In the genomic region with DNA sequence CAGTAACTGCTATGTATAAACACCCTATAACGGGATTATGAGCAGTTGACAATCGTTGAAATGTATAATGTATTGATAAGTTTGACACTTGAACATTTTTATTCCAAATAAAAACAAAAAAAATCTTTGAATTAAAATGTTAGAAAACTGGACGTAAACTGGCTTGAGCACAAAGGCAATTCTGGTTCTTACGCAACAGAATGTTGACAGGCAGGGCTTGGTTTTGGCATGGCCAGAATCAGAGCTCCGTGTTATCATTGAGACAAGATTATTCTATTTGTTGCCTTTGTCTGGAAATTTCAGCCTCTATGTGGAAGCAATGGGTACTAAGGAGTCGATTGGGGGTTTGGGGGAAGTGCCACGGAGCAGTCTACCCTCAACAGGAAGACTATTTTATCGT, we compare ENCODE assay signal across 29 cellular contexts.
A peak's percentile ranks its signal among the peaks of the same experiment; 100 is the strongest.
DNase-seq lines count a peak whose midpoint lies in the region; ATAC-seq, FAIRE-seq and TF ChIP-seq lines count a peak whose summit lies in the region.
"Had no signal": no experiment of that assay in that cellular context is flagged by ENCODE, and none has a peak within 500 bp of the region (broad histone marks: within the 10 kb centered on the region; RNA-seq: fewer than 3 reads in every experiment).

No MANE protein-coding gene starts in this region.

- H4K8ac ChIP-seq in IMR-90 (ENCODE audit: low read depth in 2 of 2, low read length in 2 of 2): no peak overlapping the region

- no peak overlapping the region for H3K23ac ChIP-seq in IMR-90 (ENCODE audit: low read depth, low read length)

- BruUV-seq in IMR-90 (replicated peaks; lab: Mats Ljungman, UMichigan): no TSS peak
- BruUV-seq in K562 (replicated peaks; lab: Mats Ljungman, UMichigan): no TSS peak
- BruUV-seq in HepG2 (replicated peaks; lab: Mats Ljungman, UMichigan): no TSS peak
- no TSS peak for BruUV-seq in A673 (replicated peaks; lab: Mats Ljungman, UMichigan)

- no peak overlapping the region for H3K56ac ChIP-seq in IMR-90 (ENCODE audit: extremely low read depth, insufficient read depth, low read length)

- H3K4me2 ChIP-seq in IMR-90 (ENCODE audit: low read depth, low read length) (no peak overlapping the region), K562 (ENCODE audit: insufficient read depth, low read length) (no peak overlapping the region), HepG2 (ENCODE audit: low read depth, low read length) (no peak overlapping the region)
- H3K4me2 ChIP-seq: A549, BLaER1 had no signal

- CTCF ChIA-PET in IMR-90 (lab: Yijun Ruan, JAX) (no interaction called here), K562 (lab: Yijun Ruan, JAX; ENCODE audit: low intra/inter-chr PET ratio) (no interaction called here), HepG2 (lab: Yijun Ruan, JAX; ENCODE audit: low intra/inter-chr PET ratio, low total read pairs) (no interaction called here), A673 (lab: Charles Lee) (no interaction called here)

- H3K27ac ChIP-seq in IMR-90 (ENCODE audit: insufficient read depth, low read length): no peak overlapping the region
- no peak overlapping the region for H3K27ac ChIP-seq in K562 (ENCODE audit: extremely low read depth, low read depth, low read length)
- no peak overlapping the region for H3K27ac ChIP-seq in HepG2 (ENCODE audit: extremely low read length, insufficient read depth, low read length)
- no peak overlapping the region for H3K27ac ChIP-seq in A673 (ENCODE audit: low read depth, low read length, poor library complexity, severe bottlenecking)
- H3K27ac ChIP-seq: 22Rv1, A549, BLaER1 had no signal

- H3K9me1 ChIP-seq in IMR-90 (ENCODE audit: insufficient read depth, low read length) (no peaks in the 10 kb centered on the region), K562 (ENCODE audit: control insufficient read depth, insufficient read depth, low read length) (no peaks in the 10 kb centered on the region)

- H2BK120ac ChIP-seq in IMR-90 (ENCODE audit: low read depth, low read length): no peak overlapping the region

- H3K79me2 ChIP-seq in K562 (ENCODE audit: control insufficient read depth, insufficient read depth, low read length) (no peaks in the 10 kb centered on the region), HepG2 (ENCODE audit: insufficient read depth, low read length) (no peaks in the 10 kb centered on the region)

- FAIRE-seq in K562 (lab: Jason Lieb, UNC) (peak; percentile 52), HepG2 (lab: Jason Lieb, UNC) (no peak), frontal cortex (lab: Jason Lieb, UNC) (no peak)
- FAIRE-seq: A549, GM12878, GM12892, GM18507, GM19239 had no signal

- DNase-seq in IMR-90 (no peak), K562 (ENCODE audit: extremely low read depth in 1 of 4, low spot score in 3 of 4) (no peak), epithelial cell of esophagus (ENCODE audit: low read depth) (peak; percentile 2), HepG2 (ENCODE audit: low spot score) (no peak), NCI-H1105 treated with DMSO at 0.1 percent for 48 hours (lab: John Stamatoyannopoulos, UW) (no peak), frontal cortex (ENCODE audit: low spot score in 2 of 2) (no peak), NCI-H748 (lab: John Stamatoyannopoulos, UW; ENCODE audit: unreplicated experiment) (no peak), A673 (ENCODE audit: low spot score) (no peak)
- DNase-seq: ACHN; BE2C; C1 segment of cervical spinal cord; CD4-positive, alpha-beta memory T cell; CD4-positive, CD25-positive, alpha-beta regulatory T cell; CD8-positive, alpha-beta memory T cell; COR-L47; DMS 273 treated with DMSO at 0.1 percent for 48 hours; DMS153; DMS53; DMS79; DND-41; EL; GDM1 had no signal

- H3K9me3 ChIP-seq in IMR-90 (ENCODE audit: control insufficient read depth, insufficient read depth, low read length) (no peaks in the 10 kb centered on the region), K562 (replicated peaks; ENCODE audit: control insufficient read depth, insufficient read depth, low read depth, low read length) (no peaks in the 10 kb centered on the region), HepG2 (ENCODE audit: low read length) (no peaks in the 10 kb centered on the region), A673 (ENCODE audit: low read depth, low read length, poor library complexity, severe bottlenecking) (no peaks in the 10 kb centered on the region)
- H3K9me3 ChIP-seq: A549, BE2C, BLaER1 had no signal

- H3K14ac ChIP-seq in IMR-90 (replicated peaks; ENCODE audit: low read depth, low read length): no peak overlapping the region

- H2AK9ac ChIP-seq in IMR-90 (replicated peaks; ENCODE audit: low read depth, low read length, poor library complexity): no peak overlapping the region

- H3K4me3 ChIP-seq in IMR-90 (ENCODE audit: insufficient read depth, low read depth, low read length): no peak overlapping the region
- no peak overlapping the region for H3K4me3 ChIP-seq in K562
- no peak overlapping the region for H3K4me3 ChIP-seq in epithelial cell of esophagus (ENCODE audit: low read length)
- no peak overlapping the region for H3K4me3 ChIP-seq in HepG2 (replicated peaks in 1 of 3; ENCODE audit: insufficient read depth in 1 of 3, low read depth in 2 of 3, low read length in 3 of 3)
- no peak overlapping the region for H3K4me3 ChIP-seq in A673 (ENCODE audit: low read depth, low read length, poor library complexity, severe bottlenecking)
- H3K4me3 ChIP-seq: A549, BLaER1, GM12878 had no signal

- POLR2A ChIA-PET in IMR-90 (lab: Charles Lee; ENCODE audit: unreplicated experiment) (no interaction called here), K562 (lab: Yijun Ruan, JAX) (no interaction called here), HepG2 (lab: Yijun Ruan, JAX) (no interaction called here), A673 (lab: Charles Lee; ENCODE audit: low non-redundant PET) (no interaction called here)

- no peak for ATAC-seq in IMR-90 (ENCODE audit: low read depth)
- no peak for ATAC-seq in K562
- no peak for ATAC-seq in HepG2
- ATAC-seq: A549, GM12878 had no signal

- no peak overlapping the region for H2BK5ac ChIP-seq in IMR-90 (ENCODE audit: low read depth, low read length, poor library complexity, severe bottlenecking)

- H4K5ac ChIP-seq in IMR-90 (ENCODE audit: low read depth, low read length): no peak overlapping the region

- no peaks in the 10 kb centered on the region for H3K27me3 ChIP-seq in IMR-90 (ENCODE audit: control insufficient read depth, insufficient read depth, low read length)
- H3K27me3 ChIP-seq in K562 (ENCODE audit: control insufficient read depth in 2 of 2, insufficient read depth in 2 of 2, low read length in 2 of 2): no peaks in the 10 kb centered on the region
- no peaks in the 10 kb centered on the region for H3K27me3 ChIP-seq in HepG2 (ENCODE audit: control insufficient read depth in 1 of 2, insufficient read depth in 2 of 2, low read length in 2 of 2)
- H3K27me3 ChIP-seq in A673 (replicated peaks; ENCODE audit: insufficient read depth, low read depth, low read length, poor library complexity): no peaks in the 10 kb centered on the region
- H3K27me3 ChIP-seq: BE2C, BLaER1 had no signal

- intact Hi-C loops in IMR-90 (cut with micrococcal nuclease): loop anchor here (5.0 to 10.0 kb wide), 2 partner anchors 394 to 1031 kb away; no protein-coding TSS in a partner anchor
- intact Hi-C loops in K562 (cut with micrococcal nuclease): no loop called here
- intact Hi-C loops in HepG2 (cut with micrococcal nuclease; ENCODE audit: unreplicated experiment): no loop called here
- intact Hi-C loops in A673 (cut with micrococcal nuclease; ENCODE audit: unreplicated experiment): loop anchor here (10.0 kb wide), 1 partner anchor 1184 kb away; no protein-coding TSS in a partner anchor

- dilution Hi-C loops in IMR-90 (cut with HindIII; ENCODE audit: low sequenced_read_pairs, unreplicated experiment): no loop called here

- no CpG with 5 or more reads among the region's 8 CpGs for WGBS in IMR-90 (ENCODE audit: extremely low coverage in 2 of 2, insufficient read length in 1 of 2), 2 experiments
- WGBS in K562 (ENCODE audit: insufficient coverage, low coverage, missing lambda C conversion rate): 46% methylated on average over 8 of the region's 8 CpGs
- WGBS in HepG2 (ENCODE audit: low lambda C conversion rate): 23% methylated on average over 8 of the region's 8 CpGs

- no peak overlapping the region for H3K4ac ChIP-seq in IMR-90 (ENCODE audit: low read depth, low read length)

- H3K9ac ChIP-seq in IMR-90 (ENCODE audit: low read depth, low read length): no peak overlapping the region
- no peak overlapping the region for H3K9ac ChIP-seq in K562 (ENCODE audit: insufficient read depth in 1 of 2, low read depth in 2 of 2, low read length in 2 of 2)
- no peak overlapping the region for H3K9ac ChIP-seq in HepG2 (ENCODE audit: insufficient read depth, low read depth, low read length)
- H3K9ac ChIP-seq: BLaER1 had no signal

- TF ChIP-seq RAD21 in IMR-90 (IDR thresholded peaks at IDR 0.05; ENCODE audit: low read length) (no peak), K562 (CRISPR knock-in tag; conservative IDR thresholded peaks at IDR 0.05 in 1 of 2, IDR thresholded peaks at IDR 0.05 in 1 of 2) (no peak), HepG2 (CRISPR knock-in tag; IDR thresholded peaks at IDR 0.05) (no peak)

- in situ Hi-C loops in IMR-90 (cut with MboI; ENCODE audit: low sequenced_read_pairs) (no loop called here), K562 (cut with MboI) (no loop called here), HepG2 (cut with HindIII; ENCODE audit: extremely low pct_ligation_motif_present, low pct_unique_long_range_greater_than_20kb) (no loop called here)

- H2BK15ac ChIP-seq in IMR-90 (ENCODE audit: low read depth, low read length): no peak overlapping the region

- TF ChIP-seq CTCF in IMR-90 (conservative IDR thresholded peaks at IDR 0.05; ENCODE audit: low read depth, low read length) (no peak), K562 (IDR thresholded peaks at IDR 0.05 in 2 of 3, conservative IDR thresholded peaks at IDR 0.05 in 1 of 3; ENCODE audit: insufficient read depth in 2 of 3, low read depth in 1 of 3, low read length in 3 of 3) (no peak), epithelial cell of esophagus (IDR thresholded peaks at IDR 0.05; ENCODE audit: insufficient read depth, low read depth, low read length, missing control alignments) (no peak), HepG2 (CRISPR knock-in tag; IDR thresholded peaks at IDR 0.05) (no peak), A673 (conservative IDR thresholded peaks at IDR 0.05; ENCODE audit: low read depth, low read length) (no peak)

- no peak overlapping the region for H3K18ac ChIP-seq in IMR-90 (ENCODE audit: low read depth, low read length)

- no peak overlapping the region for H2BK20ac ChIP-seq in IMR-90 (ENCODE audit: low read depth, low read length)

- no peak overlapping the region for H4K91ac ChIP-seq in IMR-90 (ENCODE audit: insufficient read depth, low read depth, low read length)

- no peaks in the 10 kb centered on the region for H4K20me1 ChIP-seq in IMR-90 (ENCODE audit: insufficient read depth, low read length)
- H4K20me1 ChIP-seq in K562 (replicated peaks; ENCODE audit: control insufficient read depth, insufficient read depth, low read length): no peaks in the 10 kb centered on the region
- H4K20me1 ChIP-seq in HepG2 (ENCODE audit: insufficient read depth, low read length): no peaks in the 10 kb centered on the region
- H4K20me1 ChIP-seq: BLaER1 had no signal

- H2AK5ac ChIP-seq in IMR-90 (ENCODE audit: low read depth, low read length): no peak overlapping the region

- H3K4me1 ChIP-seq in IMR-90 (ENCODE audit: control insufficient read depth, insufficient read depth, low read length) (peaks cover 2% of the 10 kb centered on the region; the same call in 1 of the 2 replicates), K562 (replicated peaks in 1 of 2; ENCODE audit: control insufficient read depth in 2 of 2, insufficient read depth in 2 of 2, low read length in 2 of 2) (no peaks in the 10 kb centered on the region), HepG2 (ENCODE audit: insufficient read depth, low read length) (no peaks in the 10 kb centered on the region), A673 (ENCODE audit: insufficient read depth, low read length, poor library complexity, severe bottlenecking) (peaks cover 18% of the 10 kb centered on the region)
- H3K4me1 ChIP-seq: A549, BE2C, BLaER1 had no signal

- H2AFZ ChIP-seq in IMR-90 (replicated peaks; ENCODE audit: low read length, poor library complexity) (no peak overlapping the region), K562 (ENCODE audit: low read depth, low read length) (peak overlapping the region; percentile 35; the same call in 1 of the 2 replicates), HepG2 (ENCODE audit: low read length) (no peak overlapping the region)

- H3K36me3 ChIP-seq in IMR-90 (ENCODE audit: control insufficient read depth, insufficient read depth, low read length) (no peaks in the 10 kb centered on the region), K562 (ENCODE audit: control insufficient read depth, insufficient read depth, low read length) (no peaks in the 10 kb centered on the region), HepG2 (replicated peaks in 1 of 2; ENCODE audit: control insufficient read depth in 1 of 2, insufficient read depth in 2 of 2, low read length in 2 of 2) (no peaks in the 10 kb centered on the region), A673 (ENCODE audit: insufficient read depth, low read length, poor library complexity, severe bottlenecking) (no peaks in the 10 kb centered on the region)
- H3K36me3 ChIP-seq: BE2C, BLaER1 had no signal

- TF ChIP-seq POLR2A in IMR-90 (IDR thresholded peaks at IDR 0.05; ENCODE audit: low read depth, low read length) (no peak), K562 (conservative IDR thresholded peaks at IDR 0.05) (no peak), HepG2 (IDR thresholded peaks at IDR 0.05; ENCODE audit: insufficient read depth in 1 of 2, low read depth in 2 of 2, low read length in 2 of 2) (no peak)

- H3K79me1 ChIP-seq in IMR-90 (ENCODE audit: low read depth in 1 of 2, low read length in 2 of 2): no peaks in the 10 kb centered on the region

- no peak for TF ChIP-seq EP300 in K562 (IDR thresholded peaks at IDR 0.05; ENCODE audit: low read length)
- no peak for TF ChIP-seq EP300 in HepG2 (IDR thresholded peaks at IDR 0.05; ENCODE audit: low read depth in 2 of 2, low read length in 2 of 2)
- TF ChIP-seq EP300 in HepG2 (CRISPR knock-in tag; IDR thresholded peaks at IDR 0.05; ENCODE audit: borderline replicate concordance): no peak

Comparison
In these comparisons a context has a peak if more than half of its experiments do, and no peak if none do; other contexts are left out.
1. intact Hi-C loops: an anchor here in IMR-90 (5.0 to 10.0 kb wide) and A673 (10.0 kb wide); none called in K562 and HepG2.